ENCODE assay signal across 14 cellular contexts in genomic region chr5:5738797-5739489, GRCh38.
DNase-seq lines count a peak whose midpoint lies in the region; ATAC-seq and TF ChIP-seq lines count a peak whose summit lies in the region.
"Had no signal": no experiment of that assay in that cellular context is flagged by ENCODE, and none has a peak within 500 bp of the region (broad histone marks: within the 10 kb centered on the region; RNA-seq: fewer than 3 reads in every experiment).

No MANE protein-coding gene starts in this region.

- no peak overlapping the region for H3K4me2 ChIP-seq in mesendoderm (ENCODE audit: low read length)
- H3K4me2 ChIP-seq: A549 had no signal

- H3K27ac ChIP-seq in mesendoderm (ENCODE audit: low read depth, low read length): no peak overlapping the region
- H3K27ac ChIP-seq in stomach: no peak overlapping the region
- H3K27ac ChIP-seq: A549 had no signal

- peaks cover 16% of the 10 kb centered on the region for H3K27me3 Mint-ChIP-seq in activated naive CD4-positive, alpha-beta T cell treated with anti-CD3 and anti-CD28 coated beads for 36 hours (ENCODE audit: low read depth)
- H3K27me3 Mint-ChIP-seq: naive B cell had no signal

- H3K9me3 Mint-ChIP-seq in activated naive CD4-positive, alpha-beta T cell treated with anti-CD3 and anti-CD28 coated beads for 36 hours: peaks cover 12% of the 10 kb centered on the region

- no peaks in the 10 kb centered on the region for H3K4me1 ChIP-seq in mesendoderm (ENCODE audit: control insufficient read depth, low read depth, low read length)
- no peaks in the 10 kb centered on the region for H3K4me1 ChIP-seq in stomach
- H3K4me1 ChIP-seq: A549 had no signal

- H2BK120ac ChIP-seq in mesendoderm (ENCODE audit: low read depth, low read length): no peak overlapping the region

- no peak overlapping the region for H2BK5ac ChIP-seq in mesendoderm (ENCODE audit: low read length)

- DNase-seq in GM12865 (ENCODE audit: low read depth): peak; percentile 45
- DNase-seq in activated naive CD4-positive, alpha-beta T cell treated with anti-CD3 and anti-CD28 coated beads for 36 hours: no peak
- DNase-seq in NK-92 treated with Interleukin-12 subunit alpha and Interleukin-12 subunit beta, amount 100 ng/mL, for 24 hours (lab: John Stamatoyannopoulos, UW): no peak
- DNase-seq in mesendoderm: no peak
- no peak for DNase-seq in stomach
- DNase-seq: activated CD8-positive, alpha-beta T cell treated with anti-CD3 and anti-CD28 coated beads, Interleukin-2, amount 10 ng/mL, durations not matched to agents 7 days and 5 days; activated naive CD8-positive, alpha-beta T cell treated with anti-CD3 and anti-CD28 coated beads for 36 hours; foreskin fibroblast; naive B cell had no signal

- H3K36me3 Mint-ChIP-seq in activated naive CD4-positive, alpha-beta T cell treated with anti-CD3 and anti-CD28 coated beads for 36 hours (ENCODE audit: low read depth): no peaks in the 10 kb centered on the region
- H3K36me3 Mint-ChIP-seq: activated naive CD8-positive, alpha-beta T cell treated with anti-CD3 and anti-CD28 coated beads for 36 hours; naive B cell had no signal

- H4K8ac ChIP-seq in mesendoderm (ENCODE audit: low read depth, low read length): no peak overlapping the region

- peaks cover 0 to 13% (median 10%) of the 10 kb centered on the region in 4 donors for H3K9me3 ChIP-seq in stomach

- H3K79me2 ChIP-seq in mesendoderm (ENCODE audit: control insufficient read depth, insufficient read depth, low read length): no peaks in the 10 kb centered on the region

- CTCF ChIA-PET in activated naive CD4-positive, alpha-beta T cell treated with anti-CD3 and anti-CD28 coated beads for 36 hours (lab: Charles Lee): no interaction called here

- no peak overlapping the region for H2BK15ac ChIP-seq in mesendoderm (replicated peaks; ENCODE audit: low read depth)

- no peak overlapping the region for H3K56ac ChIP-seq in mesendoderm (ENCODE audit: low read length)

- intact Hi-C loops in activated naive CD4-positive, alpha-beta T cell treated with anti-CD3 and anti-CD28 coated beads for 36 hours (cut with micrococcal nuclease): no loop called here
- intact Hi-C loops in stomach (cut with DNase I; ENCODE audit: low total_unique reads): no loop called here

- TF ChIP-seq EP300 in stomach (IDR thresholded peaks at IDR 0.05): no peak

- no peak overlapping the region for H3K27ac Mint-ChIP-seq in activated naive CD4-positive, alpha-beta T cell treated with anti-CD3 and anti-CD28 coated beads for 36 hours
- H3K27ac Mint-ChIP-seq: activated CD8-positive, alpha-beta T cell treated with anti-CD3 and anti-CD28 coated beads, Interleukin-2, amount 10 ng/mL, durations not matched to agents 7 days and 5 days; activated naive CD8-positive, alpha-beta T cell treated with anti-CD3 and anti-CD28 coated beads for 36 hours; naive B cell; T-helper 1 cell treated with Interleukin-12 subunit alpha and Interleukin-12 subunit beta and Interleukin-4 antibody, amounts not matched to agents 30 μg/mL and 1 μg/mL, for 36 hours had no signal

- no peak overlapping the region for H3K4me3 ChIP-seq in GM12865 (ENCODE audit: low read depth, low read length)
- H3K4me3 ChIP-seq in mesendoderm (ENCODE audit: low read length): no peak overlapping the region
- H3K4me3 ChIP-seq in stomach: no peak overlapping the region
- H3K4me3 ChIP-seq: A549 had no signal

- H3K27me3 ChIP-seq in mesendoderm (ENCODE audit: insufficient read depth, low read length, poor library complexity) (no peaks in the 10 kb centered on the region), stomach (no peaks in the 10 kb centered on the region)

- H4K5ac ChIP-seq in mesendoderm (ENCODE audit: low read length): no peak overlapping the region

- no peaks in the 10 kb centered on the region for H3K36me3 ChIP-seq in mesendoderm (ENCODE audit: control insufficient read depth, insufficient read depth, low read length)
- no peaks in the 10 kb centered on the region for H3K36me3 ChIP-seq in stomach

- H3K18ac ChIP-seq in mesendoderm (ENCODE audit: low read length): no peak overlapping the region

- no peak overlapping the region for H3K4me3 Mint-ChIP-seq in activated naive CD4-positive, alpha-beta T cell treated with anti-CD3 and anti-CD28 coated beads for 36 hours
- H3K4me3 Mint-ChIP-seq: activated CD8-positive, alpha-beta T cell treated with anti-CD3 and anti-CD28 coated beads, Interleukin-2, amount 10 ng/mL, durations not matched to agents 7 days and 5 days; activated naive CD8-positive, alpha-beta T cell treated with anti-CD3 and anti-CD28 coated beads for 36 hours; T-helper 1 cell treated with Interleukin-12 subunit alpha and Interleukin-12 subunit beta and Interleukin-4 antibody, amounts not matched to agents 30 μg/mL and 1 μg/mL, for 36 hours had no signal

- ATAC-seq in GM19397 (IDR thresholded peaks at IDR 0.05; ENCODE audit: unreplicated experiment): peak; percentile 66
- ATAC-seq in HG02678 (IDR thresholded peaks at IDR 0.05; ENCODE audit: unreplicated experiment): peak; percentile 78
- peak; percentile 93 for ATAC-seq in HG03432 (IDR thresholded peaks at IDR 0.05; ENCODE audit: unreplicated experiment)
- ATAC-seq: A549; activated CD8-positive, alpha-beta T cell treated with anti-CD3 and anti-CD28 coated beads, Interleukin-2, amount 10 ng/mL, durations not matched to agents 7 days and 5 days had no signal

- H3K4ac ChIP-seq in mesendoderm (ENCODE audit: low read depth, low read length): no peak overlapping the region

- H3K79me1 ChIP-seq in mesendoderm (ENCODE audit: low read length): no peaks in the 10 kb centered on the region

- TF ChIP-seq POLR2A in stomach (IDR thresholded peaks at IDR 0.05): no peak

- H2AK5ac ChIP-seq in mesendoderm (ENCODE audit: low read length): no peak overlapping the region

- WGBS in mesendoderm (ENCODE audit: extremely low coverage, insufficient coverage, low lambda C conversion rate): no CpG with 5 or more reads among the region's 2 CpGs
- WGBS in stomach, 5 donors: 50 to 59% (median 54%) methylated on average over 2 of the region's 2 CpGs

- H3K4me1 Mint-ChIP-seq in activated naive CD4-positive, alpha-beta T cell treated with anti-CD3 and anti-CD28 coated beads for 36 hours (ENCODE audit: low read depth): no peaks in the 10 kb centered on the region
- H3K4me1 Mint-ChIP-seq: activated naive CD8-positive, alpha-beta T cell treated with anti-CD3 and anti-CD28 coated beads for 36 hours had no signal

- H3K9ac ChIP-seq in mesendoderm (ENCODE audit: low read length): no peak overlapping the region

- TF ChIP-seq CTCF in GM12865 (IDR thresholded peaks at IDR 0.05; ENCODE audit: insufficient read depth, low read depth, low read length, missing control alignments) (no peak), stomach (IDR thresholded peaks at IDR 0.05) (no peak)

- H3K23ac ChIP-seq in mesendoderm (ENCODE audit: low read length): no peak overlapping the region
